ENCODE assay signal across 1 cellular context in genomic region chr10:97736902-97737769, GRCh38.
A peak's percentile ranks its signal among the peaks of the same experiment; 100 is the strongest.
TF ChIP-seq lines count a peak whose summit lies in the region.

A gene with protein sequence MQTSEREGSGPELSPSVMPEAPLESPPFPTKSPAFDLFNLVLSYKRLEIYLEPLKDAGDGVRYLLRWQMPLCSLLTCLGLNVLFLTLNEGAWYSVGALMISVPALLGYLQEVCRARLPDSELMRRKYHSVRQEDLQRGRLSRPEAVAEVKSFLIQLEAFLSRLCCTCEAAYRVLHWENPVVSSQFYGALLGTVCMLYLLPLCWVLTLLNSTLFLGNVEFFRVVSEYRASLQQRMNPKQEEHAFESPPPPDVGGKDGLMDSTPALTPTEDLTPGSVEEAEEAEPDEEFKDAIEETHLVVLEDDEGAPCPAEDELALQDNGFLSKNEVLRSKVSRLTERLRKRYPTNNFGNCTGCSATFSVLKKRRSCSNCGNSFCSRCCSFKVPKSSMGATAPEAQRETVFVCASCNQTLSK (plus strand): TSS chr10:97737128. CDS start chr10:97738478, 1,350 bp downstream.

TF ChIP-seq in HepG2, 621 proteins besides CTCF, POLR2A, EP300 and RAD21 (continued from another document and continues in another):
- TF ChIP-seq ARID5B (CRISPR knock-in tag; IDR thresholded peaks at IDR 0.05): peak; percentile 78
- peak; percentile 82 for TF ChIP-seq RFX5 (IDR thresholded peaks at IDR 0.05; ENCODE audit: low read depth, low read length)
- 0 out of 2 replicates have a peak, but pooled peaks have one; percentile 71 for TF ChIP-seq FUBP1 (CRISPR knock-in tag; IDR thresholded peaks at IDR 0.05; ENCODE audit: borderline replicate concordance)
- TF ChIP-seq EED (CRISPR knock-in tag; IDR thresholded peaks at IDR 0.05): peak; percentile 36; the same call in 1 of the 2 replicates
- peak; percentile 83; the same call in 1 of the 2 replicates for TF ChIP-seq ZSCAN31 (CRISPR knock-in tag; IDR thresholded peaks at IDR 0.05; ENCODE audit: low read depth)
- TF ChIP-seq ZBTB4 (CRISPR knock-in tag; IDR thresholded peaks at IDR 0.05; ENCODE audit: borderline replicate concordance): peak; percentile 83; the same call in 1 of the 2 replicates
- TF ChIP-seq, protein P1, sequence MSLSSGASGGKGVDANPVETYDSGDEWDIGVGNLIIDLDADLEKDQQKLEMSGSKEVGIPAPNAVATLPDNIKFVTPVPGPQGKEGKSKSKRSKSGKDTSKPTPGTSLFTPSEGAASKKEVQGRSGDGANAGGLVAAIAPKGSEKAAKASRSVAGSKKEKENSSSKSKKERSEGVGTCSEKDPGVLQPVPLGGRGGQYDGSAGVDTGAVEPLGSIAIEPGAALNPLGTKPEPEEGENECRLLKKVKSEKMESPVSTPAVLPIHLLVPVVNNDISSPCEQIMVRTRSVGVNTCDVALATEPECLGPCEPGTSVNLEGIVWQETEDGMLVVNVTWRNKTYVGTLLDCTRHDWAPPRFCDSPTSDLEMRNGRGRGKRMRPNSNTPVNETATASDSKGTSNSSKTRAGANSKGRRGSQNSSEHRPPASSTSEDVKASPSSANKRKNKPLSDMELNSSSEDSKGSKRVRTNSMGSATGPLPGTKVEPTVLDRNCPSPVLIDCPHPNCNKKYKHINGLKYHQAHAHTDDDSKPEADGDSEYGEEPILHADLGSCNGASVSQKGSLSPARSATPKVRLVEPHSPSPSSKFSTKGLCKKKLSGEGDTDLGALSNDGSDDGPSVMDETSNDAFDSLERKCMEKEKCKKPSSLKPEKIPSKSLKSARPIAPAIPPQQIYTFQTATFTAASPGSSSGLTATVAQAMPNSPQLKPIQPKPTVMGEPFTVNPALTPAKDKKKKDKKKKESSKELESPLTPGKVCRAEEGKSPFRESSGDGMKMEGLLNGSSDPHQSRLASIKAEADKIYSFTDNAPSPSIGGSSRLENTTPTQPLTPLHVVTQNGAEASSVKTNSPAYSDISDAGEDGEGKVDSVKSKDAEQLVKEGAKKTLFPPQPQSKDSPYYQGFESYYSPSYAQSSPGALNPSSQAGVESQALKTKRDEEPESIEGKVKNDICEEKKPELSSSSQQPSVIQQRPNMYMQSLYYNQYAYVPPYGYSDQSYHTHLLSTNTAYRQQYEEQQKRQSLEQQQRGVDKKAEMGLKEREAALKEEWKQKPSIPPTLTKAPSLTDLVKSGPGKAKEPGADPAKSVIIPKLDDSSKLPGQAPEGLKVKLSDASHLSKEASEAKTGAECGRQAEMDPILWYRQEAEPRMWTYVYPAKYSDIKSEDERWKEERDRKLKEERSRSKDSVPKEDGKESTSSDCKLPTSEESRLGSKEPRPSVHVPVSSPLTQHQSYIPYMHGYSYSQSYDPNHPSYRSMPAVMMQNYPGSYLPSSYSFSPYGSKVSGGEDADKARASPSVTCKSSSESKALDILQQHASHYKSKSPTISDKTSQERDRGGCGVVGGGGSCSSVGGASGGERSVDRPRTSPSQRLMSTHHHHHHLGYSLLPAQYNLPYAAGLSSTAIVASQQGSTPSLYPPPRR (CRISPR knock-in tag; IDR thresholded peaks at IDR 0.05; ENCODE audit: borderline replicate concordance): peak; percentile 50; the same call in 1 of the 2 replicates
- peak; percentile 99 for TF ChIP-seq KDM5B (CRISPR knock-in tag; IDR thresholded peaks at IDR 0.05; ENCODE audit: borderline replicate concordance)
- peak; percentile 33 for TF ChIP-seq FOXK1 (CRISPR knock-in tag; IDR thresholded peaks at IDR 0.05; ENCODE audit: borderline replicate concordance, low read depth)
- peak; percentile 100 for TF ChIP-seq MTERF4 (CRISPR knock-in tag; IDR thresholded peaks at IDR 0.05)
- no peak for TF ChIP-seq TAF15 (IDR thresholded peaks at IDR 0.05; ENCODE audit: low read depth, low read length, poor library complexity, severe bottlenecking)
- TF ChIP-seq HDAC2 (CRISPR knock-in tag; IDR thresholded peaks at IDR 0.05): peak; percentile 81
- TF ChIP-seq, protein P2, sequence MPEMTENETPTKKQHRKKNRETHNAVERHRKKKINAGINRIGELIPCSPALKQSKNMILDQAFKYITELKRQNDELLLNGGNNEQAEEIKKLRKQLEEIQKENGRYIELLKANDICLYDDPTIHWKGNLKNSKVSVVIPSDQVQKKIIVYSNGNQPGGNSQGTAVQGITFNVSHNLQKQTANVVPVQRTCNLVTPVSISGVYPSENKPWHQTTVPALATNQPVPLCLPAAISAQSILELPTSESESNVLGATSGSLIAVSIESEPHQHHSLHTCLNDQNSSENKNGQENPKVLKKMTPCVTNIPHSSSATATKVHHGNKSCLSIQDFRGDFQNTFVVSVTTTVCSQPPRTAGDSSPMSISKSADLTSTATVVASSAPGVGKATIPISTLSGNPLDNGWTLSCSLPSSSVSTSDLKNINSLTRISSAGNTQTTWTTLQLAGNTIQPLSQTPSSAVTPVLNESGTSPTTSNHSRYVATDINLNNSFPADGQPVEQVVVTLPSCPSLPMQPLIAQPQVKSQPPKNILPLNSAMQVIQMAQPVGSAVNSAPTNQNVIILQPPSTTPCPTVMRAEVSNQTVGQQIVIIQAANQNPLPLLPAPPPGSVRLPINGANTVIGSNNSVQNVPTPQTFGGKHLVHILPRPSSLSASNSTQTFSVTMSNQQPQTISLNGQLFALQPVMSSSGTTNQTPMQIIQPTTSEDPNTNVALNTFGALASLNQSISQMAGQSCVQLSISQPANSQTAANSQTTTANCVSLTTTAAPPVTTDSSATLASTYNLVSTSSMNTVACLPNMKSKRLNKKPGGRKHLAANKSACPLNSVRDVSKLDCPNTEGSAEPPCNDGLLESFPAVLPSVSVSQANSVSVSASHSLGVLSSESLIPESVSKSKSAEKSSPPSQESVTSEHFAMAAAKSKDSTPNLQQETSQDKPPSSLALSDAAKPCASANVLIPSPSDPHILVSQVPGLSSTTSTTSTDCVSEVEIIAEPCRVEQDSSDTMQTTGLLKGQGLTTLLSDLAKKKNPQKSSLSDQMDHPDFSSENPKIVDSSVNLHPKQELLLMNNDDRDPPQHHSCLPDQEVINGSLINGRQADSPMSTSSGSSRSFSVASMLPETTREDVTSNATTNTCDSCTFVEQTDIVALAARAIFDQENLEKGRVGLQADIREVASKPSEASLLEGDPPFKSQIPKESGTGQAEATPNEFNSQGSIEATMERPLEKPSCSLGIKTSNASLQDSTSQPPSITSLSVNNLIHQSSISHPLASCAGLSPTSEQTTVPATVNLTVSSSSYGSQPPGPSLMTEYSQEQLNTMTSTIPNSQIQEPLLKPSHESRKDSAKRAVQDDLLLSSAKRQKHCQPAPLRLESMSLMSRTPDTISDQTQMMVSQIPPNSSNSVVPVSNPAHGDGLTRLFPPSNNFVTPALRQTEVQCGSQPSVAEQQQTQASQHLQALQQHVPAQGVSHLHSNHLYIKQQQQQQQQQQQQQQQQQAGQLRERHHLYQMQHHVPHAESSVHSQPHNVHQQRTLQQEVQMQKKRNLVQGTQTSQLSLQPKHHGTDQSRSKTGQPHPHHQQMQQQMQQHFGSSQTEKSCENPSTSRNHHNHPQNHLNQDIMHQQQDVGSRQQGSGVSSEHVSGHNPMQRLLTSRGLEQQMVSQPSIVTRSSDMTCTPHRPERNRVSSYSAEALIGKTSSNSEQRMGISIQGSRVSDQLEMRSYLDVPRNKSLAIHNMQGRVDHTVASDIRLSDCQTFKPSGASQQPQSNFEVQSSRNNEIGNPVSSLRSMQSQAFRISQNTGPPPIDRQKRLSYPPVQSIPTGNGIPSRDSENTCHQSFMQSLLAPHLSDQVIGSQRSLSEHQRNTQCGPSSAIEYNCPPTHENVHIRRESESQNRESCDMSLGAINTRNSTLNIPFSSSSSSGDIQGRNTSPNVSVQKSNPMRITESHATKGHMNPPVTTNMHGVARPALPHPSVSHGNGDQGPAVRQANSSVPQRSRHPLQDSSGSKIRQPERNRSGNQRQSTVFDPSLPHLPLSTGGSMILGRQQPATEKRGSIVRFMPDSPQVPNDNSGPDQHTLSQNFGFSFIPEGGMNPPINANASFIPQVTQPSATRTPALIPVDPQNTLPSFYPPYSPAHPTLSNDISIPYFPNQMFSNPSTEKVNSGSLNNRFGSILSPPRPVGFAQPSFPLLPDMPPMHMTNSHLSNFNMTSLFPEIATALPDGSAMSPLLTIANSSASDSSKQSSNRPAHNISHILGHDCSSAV (CRISPR knock-in tag; IDR thresholded peaks at IDR 0.05; ENCODE audit: borderline replicate concordance): peak; percentile 84; the same call in 1 of the 2 replicates
- TF ChIP-seq, protein P3, sequence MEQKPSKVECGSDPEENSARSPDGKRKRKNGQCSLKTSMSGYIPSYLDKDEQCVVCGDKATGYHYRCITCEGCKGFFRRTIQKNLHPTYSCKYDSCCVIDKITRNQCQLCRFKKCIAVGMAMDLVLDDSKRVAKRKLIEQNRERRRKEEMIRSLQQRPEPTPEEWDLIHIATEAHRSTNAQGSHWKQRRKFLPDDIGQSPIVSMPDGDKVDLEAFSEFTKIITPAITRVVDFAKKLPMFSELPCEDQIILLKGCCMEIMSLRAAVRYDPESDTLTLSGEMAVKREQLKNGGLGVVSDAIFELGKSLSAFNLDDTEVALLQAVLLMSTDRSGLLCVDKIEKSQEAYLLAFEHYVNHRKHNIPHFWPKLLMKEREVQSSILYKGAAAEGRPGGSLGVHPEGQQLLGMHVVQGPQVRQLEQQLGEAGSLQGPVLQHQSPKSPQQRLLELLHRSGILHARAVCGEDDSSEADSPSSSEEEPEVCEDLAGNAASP (CRISPR knock-in tag; IDR thresholded peaks at IDR 0.05; ENCODE audit: borderline replicate concordance): peak; percentile 59; the same call in 1 of the 2 replicates
